ENCODE assay signal across 8 cellular contexts in genomic region chr19:3471954-3472655, GRCh38. TPM values are rescaled to one million over a fixed set of nuclear protein-coding genes. Genes with fewer than 3 reads are reported as not detected.
A peak's percentile ranks its signal among the peaks of the same experiment; 100 is the strongest.
DNase-seq lines count a peak whose midpoint lies in the region; ATAC-seq and TF ChIP-seq lines count a peak whose summit lies in the region.

No MANE protein-coding gene starts in this region.

- no peak overlapping the region for H3K4me2 ChIP-seq in smooth muscle cell

- no peaks in the 10 kb centered on the region for H3K36me3 ChIP-seq in smooth muscle cell (ENCODE audit: low read depth)

- H3K9me3 ChIP-seq in smooth muscle cell (replicated peaks; ENCODE audit: low read depth): no peaks in the 10 kb centered on the region

- WGBS in smooth muscle cell (ENCODE audit: low lambda C conversion rate): 53% methylated on average over 21 of the region's 24 CpGs

- no peaks in the 10 kb centered on the region for H3K79me2 ChIP-seq in smooth muscle cell (ENCODE audit: low read depth)

- H3K27me3 Mint-ChIP-seq in activated T-helper 1 cell treated with anti-CD3 and anti-CD28 coated beads, Interleukin-12 subunit alpha, Interleukin-12 subunit beta, Interleukin-2, Interleukin-4 antibody, amounts not matched to agents 30 ng/mL and 10 ng/mL and 1 ng/mL, durations not matched to agents 14 hours and 24 hours and 36 hours (ENCODE audit: insufficient read depth): no peaks in the 10 kb centered on the region

- no peak overlapping the region for H3K9ac ChIP-seq in smooth muscle cell (ENCODE audit: low read depth)

- no peak overlapping the region for H2AFZ ChIP-seq in smooth muscle cell (ENCODE audit: low read depth)

- H3K36me3 Mint-ChIP-seq in activated T-helper 1 cell treated with anti-CD3 and anti-CD28 coated beads, Interleukin-12 subunit alpha, Interleukin-12 subunit beta, Interleukin-2, Interleukin-4 antibody, amounts not matched to agents 30 ng/mL and 10 ng/mL and 1 ng/mL, durations not matched to agents 14 hours and 24 hours and 36 hours (ENCODE audit: low read depth): no peaks in the 10 kb centered on the region

- H3K27ac ChIP-seq in smooth muscle cell (ENCODE audit: low read depth): no peak overlapping the region

- no peak overlapping the region for H3K4me3 Mint-ChIP-seq in activated T-helper 1 cell treated with anti-CD3 and anti-CD28 coated beads, Interleukin-12 subunit alpha, Interleukin-12 subunit beta, Interleukin-2, Interleukin-4 antibody, amounts not matched to agents 30 ng/mL and 10 ng/mL and 1 ng/mL, durations not matched to agents 14 hours and 24 hours and 36 hours

- no peaks in the 10 kb centered on the region for H3K4me1 Mint-ChIP-seq in activated T-helper 1 cell treated with anti-CD3 and anti-CD28 coated beads, Interleukin-12 subunit alpha, Interleukin-12 subunit beta, Interleukin-2, Interleukin-4 antibody, amounts not matched to agents 30 ng/mL and 10 ng/mL and 1 ng/mL, durations not matched to agents 14 hours and 24 hours and 36 hours (ENCODE audit: low read depth)

- no peaks in the 10 kb centered on the region for H3K4me1 ChIP-seq in smooth muscle cell (ENCODE audit: low read depth)

- intact Hi-C loops in activated T-helper 1 cell treated with anti-CD3 and anti-CD28 coated beads, Interleukin-12 subunit alpha, Interleukin-12 subunit beta, Interleukin-2, Interleukin-4 antibody, amounts not matched to agents 30 ng/mL and 10 ng/mL and 1 ng/mL, durations not matched to agents 14 hours and 24 hours and 36 hours (cut with micrococcal nuclease): no loop called here

- H3K27ac Mint-ChIP-seq in activated T-helper 1 cell treated with anti-CD3 and anti-CD28 coated beads, Interleukin-12 subunit alpha, Interleukin-12 subunit beta, Interleukin-2, Interleukin-4 antibody, amounts not matched to agents 30 ng/mL and 10 ng/mL and 1 ng/mL, durations not matched to agents 14 hours and 24 hours and 36 hours: no peak overlapping the region

- DNase-seq in activated T-helper 1 cell treated with Interleukin-2 at 50 U/mL for 16 hours (ENCODE audit: low read depth): peak; percentile 20
- DNase-seq in activated T-helper 1 cell treated with anti-CD3 and anti-CD28 coated beads, Interleukin-12 subunit alpha, Interleukin-12 subunit beta, Interleukin-2, Interleukin-4 antibody, amounts not matched to agents 30 ng/mL and 10 ng/mL and 1 ng/mL, durations not matched to agents 14 hours and 24 hours and 36 hours (ENCODE audit: low spot score): no peak
- DNase-seq in activated CD8-positive, alpha-beta memory T cell treated with anti-CD3 and anti-CD28 coated beads, Interleukin-2, amount 50 U/mL, for 4 hours: peak; percentile 46
- peak; percentile 43 for DNase-seq in germinal center (ENCODE audit: low spot score)
- peak; percentile 15 for DNase-seq in smooth muscle cell (lab: John Stamatoyannopoulos, UW; ENCODE audit: unreplicated experiment)
- no peak for DNase-seq in NCI-H774 (lab: John Stamatoyannopoulos, UW)
- no peak for DNase-seq in T1000 (lab: John Stamatoyannopoulos, UW)

- H3K9me3 Mint-ChIP-seq in activated T-helper 1 cell treated with anti-CD3 and anti-CD28 coated beads, Interleukin-12 subunit alpha, Interleukin-12 subunit beta, Interleukin-2, Interleukin-4 antibody, amounts not matched to agents 30 ng/mL and 10 ng/mL and 1 ng/mL, durations not matched to agents 14 hours and 24 hours and 36 hours: no peaks in the 10 kb centered on the region

- H3K27me3 ChIP-seq in smooth muscle cell (ENCODE audit: low read depth): no peaks in the 10 kb centered on the region

- no peaks in the 10 kb centered on the region for H4K20me1 ChIP-seq in smooth muscle cell (ENCODE audit: low read depth)

- peak; percentile 93 for TF ChIP-seq CTCF in smooth muscle cell (IDR thresholded peaks at IDR 0.05; ENCODE audit: borderline replicate concordance, insufficient read depth, poor library complexity, severe bottlenecking)

- H3K4me3 ChIP-seq in smooth muscle cell: no peak overlapping the region

- H3F3A ChIP-seq in smooth muscle cell (ENCODE audit: low read depth): no peaks in the 10 kb centered on the region

- ATAC-seq in GM19023 (IDR thresholded peaks at IDR 0.05; ENCODE audit: unreplicated experiment): no peak

RNA-seq across cellular contexts. Expression of gene SMIM24, which starts 8.2 kb away (rescaled TPM):
- not detected in 2 replicates for total RNA-seq in activated T-helper 1 cell treated with anti-CD3 and anti-CD28 coated beads, Interleukin-12 subunit alpha, Interleukin-12 subunit beta, Interleukin-2, Interleukin-4 antibody, amounts not matched to agents 30 ng/mL and 10 ng/mL and 1 ng/mL, durations not matched to agents 14 hours and 24 hours and 36 hours
- 1.1 TPM in 1 of 2 replicates, not detected in the other for total RNA-seq in smooth muscle cell
- polyA plus RNA-seq in smooth muscle cell: not detected in 2 replicates

RNA-seq across cellular contexts. Expression of gene SMIM44, which starts 11.1 kb away (rescaled TPM):
- not detected in 2 replicates for total RNA-seq in activated T-helper 1 cell treated with anti-CD3 and anti-CD28 coated beads, Interleukin-12 subunit alpha, Interleukin-12 subunit beta, Interleukin-2, Interleukin-4 antibody, amounts not matched to agents 30 ng/mL and 10 ng/mL and 1 ng/mL, durations not matched to agents 14 hours and 24 hours and 36 hours
- not detected in 2 replicates for total RNA-seq in smooth muscle cell
- not detected in 2 replicates for polyA plus RNA-seq in smooth muscle cell

RNA-seq across cellular contexts. Expression of gene DOHH, which starts 28.4 kb away (rescaled TPM):
- 20.6 and 21.6 TPM in 2 replicates for total RNA-seq in activated T-helper 1 cell treated with anti-CD3 and anti-CD28 coated beads, Interleukin-12 subunit alpha, Interleukin-12 subunit beta, Interleukin-2, Interleukin-4 antibody, amounts not matched to agents 30 ng/mL and 10 ng/mL and 1 ng/mL, durations not matched to agents 14 hours and 24 hours and 36 hours
- total RNA-seq in smooth muscle cell: 8.1 and 8.7 TPM in 2 replicates
- 27.0 and 27.2 TPM in 2 replicates for polyA plus RNA-seq in smooth muscle cell

RNA-seq across cellular contexts. Expression of gene FZR1, which starts 34.0 kb away (rescaled TPM):
- total RNA-seq in activated T-helper 1 cell treated with anti-CD3 and anti-CD28 coated beads, Interleukin-12 subunit alpha, Interleukin-12 subunit beta, Interleukin-2, Interleukin-4 antibody, amounts not matched to agents 30 ng/mL and 10 ng/mL and 1 ng/mL, durations not matched to agents 14 hours and 24 hours and 36 hours: 41.1 and 45.3 TPM in 2 replicates
- 16.3 and 33.9 TPM in 2 replicates for total RNA-seq in smooth muscle cell
- 49.7 and 64.8 TPM in 2 replicates for polyA plus RNA-seq in smooth muscle cell

Comparison
In these comparisons a context has a peak if more than half of its experiments do, and no peak if none do; other contexts are left out.
1. DNase-seq: peak in activated T-helper 1 cell treated with Interleukin-2 at 50 U/mL for 16 hours (single experiment), activated CD8-positive, alpha-beta memory T cell treated with anti-CD3 and anti-CD28 coated beads, Interleukin-2, amount 50 U/mL, for 4 hours (single experiment), germinal center (single experiment) and smooth muscle cell (single experiment); none in activated T-helper 1 cell treated with anti-CD3 and anti-CD28 coated beads, Interleukin-12 subunit alpha, Interleukin-12 subunit beta, Interleukin-2, Interleukin-4 antibody, amounts not matched to agents 30 ng/mL and 10 ng/mL and 1 ng/mL, durations not matched to agents 14 hours and 24 hours and 36 hours (single experiment), NCI-H774 (single experiment) and T1000 (single experiment).